ENCODE assay signal across 25 cellular contexts in the genomic region with DNA sequence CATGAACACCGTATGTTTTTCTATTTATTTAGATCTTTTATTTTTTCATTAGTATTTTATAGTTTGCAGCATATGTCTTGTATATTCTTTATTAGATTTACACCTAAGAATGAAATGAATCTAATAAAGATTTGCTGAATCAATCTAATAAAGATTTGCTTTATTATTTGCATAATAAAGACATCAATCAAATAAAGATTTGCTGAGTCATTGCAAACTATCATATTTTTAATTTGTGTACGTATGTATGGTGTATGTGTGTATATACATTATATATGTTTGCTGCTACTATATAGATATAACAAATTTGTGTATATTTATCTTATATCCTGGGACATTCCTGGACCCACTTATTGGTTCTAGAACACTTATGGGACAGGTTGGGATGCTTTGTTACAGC.
"Had no signal": no experiment of that assay in that cellular context is flagged by ENCODE, and none has a peak within 500 bp of the region (broad histone marks: within the 10 kb centered on the region; RNA-seq: fewer than 3 reads in every experiment).

No MANE protein-coding gene starts in this region.

- H3K27me3 ChIP-seq: left lung, ovary, right atrium auricular region, vagina had no signal

- H3K4me1 ChIP-seq: left lung, psoas muscle, right atrium auricular region, vagina had no signal

- H3K36me3 ChIP-seq: left lung, ovary, right atrium auricular region, thoracic aorta, vagina had no signal

- ATAC-seq: activated CD4-positive, alpha-beta T cell treated with anti-CD3 and anti-CD28 coated beads for 36 hours; activated T-cell treated with anti-CD3 and anti-CD28 coated beads, Interleukin-2, amount 50 U/mL, for 72 hours; left lung; naive thymus-derived CD8-positive, alpha-beta T cell; psoas muscle had no signal

- H3K4me3 ChIP-seq: coronary artery, left lung, ovary, psoas muscle, right atrium auricular region, thoracic aorta, vagina had no signal

- FAIRE-seq: bronchial epithelial cell had no signal

- H3K9me3 ChIP-seq: ovary, psoas muscle, right atrium auricular region, thoracic aorta, vagina had no signal

- DNase-seq: activated B cell treated with CpG ODN at 0.5 μM for 24 hours; activated CD4-positive, alpha-beta T cell treated with anti-CD3 and anti-CD28 coated beads for 36 hours; activated CD4-positive, alpha-beta T cell treated with anti-CD3 and anti-CD28 coated beads, Interleukin-2, amount 50 U/mL, for 48 hours; activated effector memory CD4-positive, alpha-beta T cell treated with Interleukin-2 at 50 U/mL for 16 hours; activated naive CD4-positive, alpha-beta T cell treated with anti-CD3 and anti-CD28 coated beads for 36 hours; activated naive CD8-positive, alpha-beta T cell treated with anti-CD3 and anti-CD28 coated beads, Interleukin-2, amount 10 ng/mL, durations not matched to agents 7 days and 5 days; activated T-cell treated with anti-CD3 and anti-CD28 coated beads, Interleukin-2, amount 50 U/mL, for 72 hours; amniotic stem cell; endodermal cell; foreskin melanocyte; glutamatergic neuron; hippocampal formation; kidney glomerular epithelial cell; left lung; naive thymus-derived CD8-positive, alpha-beta T cell; ovary; psoas muscle; stimulated activated CD4-positive, alpha-beta T cell treated with anti-CD3 and anti-CD28 coated beads, Interleukin-4, amount 100 ng/mL, for 24 hours; stimulated activated naive CD4-positive, alpha-beta T cell treated with Interleukin-2 at 50 U/mL for 16 hours had no signal

- H3K27ac ChIP-seq: coronary artery, epithelial cell of prostate, left lung, ovary, psoas muscle, right atrium auricular region, thoracic aorta, vagina had no signal
